ENCODE assay signal across 8 cellular contexts in genomic region chr7:101814081-101814995, GRCh38. TPM values are rescaled to one million over a fixed set of nuclear protein-coding genes. Genes with fewer than 3 reads are reported as not detected.
A peak's percentile ranks its signal among the peaks of the same experiment; 100 is the strongest.
DNase-seq lines count a peak whose midpoint lies in the region; ATAC-seq and TF ChIP-seq lines count a peak whose summit lies in the region.

No MANE protein-coding gene starts in this region.

- H3K27me3 ChIP-seq in heart left ventricle, result peaks cover 0 to 5% (median 0%) of the 10 kb centered on the region in 9 donors
- H3K27me3 ChIP-seq in parathyroid adenoma (ENCODE audit: control insufficient read depth, insufficient read depth, low read length), result no peaks in the 10 kb centered on the region
- H3K27me3 ChIP-seq in vagina, result no peaks in the 10 kb centered on the region

- peak overlapping the region; percentile 64 for H3K4me3 ChIP-seq in GM08714 (ENCODE audit: low read length)
- H3K4me3 ChIP-seq in heart left ventricle, result peak overlapping the region; percentile 44 to 96 (median 82)
- peak overlapping the region; percentile 67 for H3K4me3 ChIP-seq in parathyroid adenoma (ENCODE audit: low read depth, low read length)
- peak overlapping the region; percentile 59 to 79 for H3K4me3 ChIP-seq in vagina

- H3K9me3 ChIP-seq in heart left ventricle (no peaks in the 10 kb centered on the region), parathyroid adenoma (ENCODE audit: control insufficient read depth, low read length) (no peaks in the 10 kb centered on the region), vagina (no peaks in the 10 kb centered on the region)

- DNase-seq in HUDEP-2 (lab: John Stamatoyannopoulos, UW; ENCODE audit: unreplicated experiment in 76 of 76) (peak in 65 of 76 experiments; percentile 2 to 71 (median 52)), SK-N-DZ (ENCODE audit: low spot score) (peak; percentile 37), heart left ventricle (peak; percentile 48 to 81 (median 60)), vagina (ENCODE audit: extremely low spot score in 2 of 2) (no peak)
- peak; percentile 20 for DNase-seq in activated naive CD8-positive, alpha-beta T cell treated with anti-CD3 and anti-CD28 coated beads, Interleukin-2, amount 50 U/mL, for 16 hours (ENCODE audit: low read depth, low spot score)

- ATAC-seq in heart left ventricle, result peak in 3 of 4 donors; percentile 74 to 83 (median 75)
- ATAC-seq in GM19452 (IDR thresholded peaks at IDR 0.05; ENCODE audit: unreplicated experiment), result no peak

- WGBS in heart left ventricle, 4 donors, result 0 to 1% (median 0%) methylated on average over 44 to 74 of the region's 74 CpGs

- H3K27ac ChIP-seq in heart left ventricle (peak overlapping the region in 6 of 12 donors; percentile 50 to 84 (median 74)), parathyroid adenoma (no peak overlapping the region), vagina (peak overlapping the region; percentile 79)

- H3K4me1 ChIP-seq in heart left ventricle (peaks cover 0 to 44% (median 18%) of the 10 kb centered on the region in 12 donors), parathyroid adenoma (no peaks in the 10 kb centered on the region), vagina (peaks cover 26% of the 10 kb centered on the region)

- H3K79me2 ChIP-seq in parathyroid adenoma, result peaks cover 4% of the 10 kb centered on the region

- peak overlapping the region; percentile 91 for H2AFZ ChIP-seq in parathyroid adenoma

- H3K4me2 ChIP-seq in parathyroid adenoma (ENCODE audit: low read length), result peak overlapping the region; percentile 90

- peak; percentile 30 to 77 (median 61) for TF ChIP-seq CTCF in heart left ventricle (IDR thresholded peaks at IDR 0.05)
- peak; percentile 30 for TF ChIP-seq CTCF in parathyroid adenoma (IDR thresholded peaks at IDR 0.05)
- TF ChIP-seq CTCF in vagina (IDR thresholded peaks at IDR 0.05), result peak; percentile 5 to 77 (median 26)

- H3K36me3 ChIP-seq in heart left ventricle, result no peaks in the 10 kb centered on the region
- no peaks in the 10 kb centered on the region for H3K36me3 ChIP-seq in parathyroid adenoma (ENCODE audit: control insufficient read depth, insufficient read depth, low read length)
- no peaks in the 10 kb centered on the region for H3K36me3 ChIP-seq in vagina

- intact Hi-C loops in heart left ventricle (cut with DNase I), result loop anchor here (2.0 to 10.0 kb wide), 14 partner anchors 42 to 423 kb away; no protein-coding TSS in a partner anchor
- intact Hi-C loops in vagina (cut with DNase I), result loop anchor here (10.0 kb wide), 2 partner anchors 70 to 120 kb away; no protein-coding TSS in a partner anchor

- TF ChIP-seq POLR2A in heart left ventricle (IDR thresholded peaks at IDR 0.05) (no peak), vagina (IDR thresholded peaks at IDR 0.05) (no peak)

- no peak overlapping the region for H3K9ac ChIP-seq in parathyroid adenoma

RNA-seq across cellular contexts. Expression of gene CUX1, which starts 3.1 kb away (rescaled TPM):
- polyA plus RNA-seq in SK-N-DZ (2014; cell fraction: cytosol; rRNA removed), result 22.8 and 23.2 TPM in 2 replicates
- polyA plus RNA-seq in SK-N-DZ (2014; cell fraction: nucleus; rRNA removed), result 8.9 and 11.5 TPM in 2 replicates
- total RNA-seq in heart left ventricle (100 to 1,000 TPM in 8 of 9 donors, 10 to 100 TPM in 1; 96.5 to 173 (median 127) TPM), vagina (65.3 TPM)
- polyA plus RNA-seq in heart left ventricle, result 10 to 100 TPM; 51.9 to 64.7 TPM

Comparison
In these comparisons a context has a peak if more than half of its experiments do, and no peak if none do; other contexts are left out.
1. DNase-seq: peak in HUDEP-2 (65 of 76), SK-N-DZ (single experiment), activated naive CD8-positive, alpha-beta T cell treated with anti-CD3 and anti-CD28 coated beads, Interleukin-2, amount 50 U/mL, for 16 hours (single experiment) and heart left ventricle (5 of 5); none in vagina (0 of 2).
2. Peak in every context shown above with its lines, with median percentiles within 50 percentile points of each other: H3K4me3 ChIP-seq and CTCF ChIP-seq.